ENCODE assay signal across 12 cellular contexts in the genomic region with DNA sequence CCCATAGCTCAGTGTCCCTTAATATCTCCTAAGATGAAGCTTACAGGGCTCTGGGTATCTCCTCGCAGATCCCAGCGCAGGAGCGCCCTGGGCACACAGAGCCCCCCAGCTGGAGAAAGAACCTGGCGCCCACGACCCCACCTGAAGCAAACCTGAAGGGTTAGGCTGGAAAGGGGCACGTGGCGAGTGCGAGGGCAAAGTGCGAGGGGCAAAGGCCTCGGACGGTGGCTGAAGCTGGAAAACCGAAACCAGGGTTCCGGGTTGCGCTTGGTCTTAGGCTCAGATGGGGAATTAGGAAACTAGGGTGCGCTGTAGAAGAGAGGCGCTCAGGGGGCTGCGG. TPM values are rescaled to one million over a fixed set of nuclear protein-coding genes. Genes with fewer than 3 reads are reported as not detected.
DNase-seq lines count a peak whose midpoint lies in the region; ATAC-seq, FAIRE-seq and TF ChIP-seq lines count a peak whose summit lies in the region.
"Had no signal": no experiment of that assay in that cellular context is flagged by ENCODE, and none has a peak within 500 bp of the region (broad histone marks: within the 10 kb centered on the region; RNA-seq: fewer than 3 reads in every experiment).

No MANE protein-coding gene starts in this region.

- H2AFZ ChIP-seq in H1 (ENCODE audit: low read length) = no peak overlapping the region

- no peaks in the 10 kb centered on the region for H3K79me2 ChIP-seq in H1 (ENCODE audit: control insufficient read depth in 1 of 2, insufficient read depth in 2 of 2, low read length in 2 of 2)

- POLR2A ChIA-PET in activated naive CD8-positive, alpha-beta T cell treated with anti-CD3 and anti-CD28 coated beads, Interleukin-2, amount 10 ng/mL, durations not matched to agents 7 days and 5 days (lab: Charles Lee) = no interaction called here
- POLR2A ChIA-PET in H1 (lab: Charles Lee; ENCODE audit: partially characterized antibody) = interaction anchor here (0.9 to 1.1 kb wide), 2 partner anchors 17 to 18 kb away, joined by 3 read pairs; no protein-coding TSS in a partner anchor

- DNase-seq in activated naive CD8-positive, alpha-beta T cell treated with anti-CD3 and anti-CD28 coated beads, Interleukin-2, amount 10 ng/mL, durations not matched to agents 7 days and 5 days = peak; percentile 30
- DNase-seq in activated naive CD8-positive, alpha-beta T cell treated with anti-CD3 and anti-CD28 coated beads for 36 hours = no peak
- peak in 1 of 2 experiments; percentile 76 for DNase-seq in H1 (ENCODE audit: low read depth in 1 of 2, low spot score in 2 of 2)
- no peak for DNase-seq in type B pancreatic cell (ENCODE audit: extremely low spot score, unreplicated experiment)
- no peak for DNase-seq in MV-4-11 (lab: John Stamatoyannopoulos, UW)
- no peak for DNase-seq in NCI-H2029 treated with DMSO at 0.1 percent for 48 hours (lab: John Stamatoyannopoulos, UW)
- DNase-seq: activated CD4-positive, CD25-positive, alpha-beta regulatory T cell had no signal

- H3K23ac ChIP-seq in H1 (ENCODE audit: insufficient read length) = no peak overlapping the region

- H3K4me1 ChIP-seq in H1 (replicated peaks in 1 of 4; ENCODE audit: control insufficient read depth in 3 of 4, insufficient read depth in 4 of 4, low read length in 3 of 4) = peaks cover 22 to 67% (median 48%) of the 10 kb centered on the region in 4 experiments
- peaks cover 30% of the 10 kb centered on the region for H3K4me1 ChIP-seq in muscle layer of colon (ENCODE audit: insufficient read depth, low read length)

- peak overlapping the region; percentile 71; the same call in 1 of the 2 replicates for H2BK5ac ChIP-seq in H1 (ENCODE audit: low read depth, low read length)

- no peak for TF ChIP-seq EP300 in H1 (IDR thresholded peaks at IDR 0.05; ENCODE audit: borderline replicate concordance in 1 of 2, low read depth in 2 of 2, low read length in 2 of 2)

- H3K9me3 ChIP-seq in H1 (ENCODE audit: insufficient read depth in 2 of 2, low read depth in 1 of 2, low read length in 1 of 2) (no peaks in the 10 kb centered on the region), muscle layer of colon (ENCODE audit: low read length) (no peaks in the 10 kb centered on the region)
- H3K9me3 ChIP-seq: gastroesophageal sphincter had no signal

- peaks cover 23% of the 10 kb centered on the region; the same call in 1 of the 2 replicates for H3K23me2 ChIP-seq in H1 (ENCODE audit: low read depth, low read length)

- H3K56ac ChIP-seq in H1 (replicated peaks; ENCODE audit: insufficient read length, low read depth, low read length) = no peak overlapping the region

- H3K36me3 Mint-ChIP-seq in activated naive CD8-positive, alpha-beta T cell treated with anti-CD3 and anti-CD28 coated beads, Interleukin-2, amount 10 ng/mL, durations not matched to agents 7 days and 5 days = no peaks in the 10 kb centered on the region
- H3K36me3 Mint-ChIP-seq in activated naive CD8-positive, alpha-beta T cell treated with anti-CD3 and anti-CD28 coated beads for 36 hours = peaks cover 2% of the 10 kb centered on the region
- H3K36me3 Mint-ChIP-seq in type B pancreatic cell = no peaks in the 10 kb centered on the region
- H3K36me3 Mint-ChIP-seq: activated naive CD8-positive, alpha-beta T cell had no signal

- no peak for TF ChIP-seq RAD21 in H1 (IDR thresholded peaks at IDR 0.05 in 1 of 2, conservative IDR thresholded peaks at IDR 0.05 in 1 of 2; ENCODE audit: low read depth in 2 of 2, low read length in 2 of 2)

- peaks cover 12 to 15% of the 10 kb centered on the region in 2 experiments for H4K20me1 ChIP-seq in H1 (replicated peaks in 1 of 2; ENCODE audit: control insufficient read depth in 1 of 2, insufficient read depth in 2 of 2, low read length in 2 of 2)

- H2BK15ac ChIP-seq in H1 (ENCODE audit: low read length) = no peak overlapping the region

- CTCF ChIA-PET in H1 (lab: Charles Lee; ENCODE audit: partially characterized antibody) = interaction anchor here (0.6 to 1.0 kb wide), 2 partner anchors 10 to 177 kb away, joined by 3 to 4 read pairs; no protein-coding TSS in a partner anchor

- H3K4me3 ChIP-seq in H1 (ENCODE audit: extremely low read depth in 1 of 4, insufficient read depth in 2 of 4, low read depth in 3 of 4, low read length in 4 of 4) = peak overlapping the region in 3 of 4 experiments; percentile 14 to 56 (median 15); a peak in 5 of 8 replicates
- H3K4me3 ChIP-seq in muscle layer of colon (ENCODE audit: low read depth in 1 of 2, low read length in 2 of 2) = peak overlapping the region; percentile 39 to 43

- no peaks in the 10 kb centered on the region for H3K79me1 ChIP-seq in H1 (ENCODE audit: low read depth, low read length)

- H3K4ac ChIP-seq in H1 (replicated peaks; ENCODE audit: insufficient read length, low read depth, low read length) = no peak overlapping the region

- H3K4me3 Mint-ChIP-seq in activated naive CD8-positive, alpha-beta T cell treated with anti-CD3 and anti-CD28 coated beads, Interleukin-2, amount 10 ng/mL, durations not matched to agents 7 days and 5 days = peak overlapping the region; percentile 13
- H3K4me3 Mint-ChIP-seq in activated naive CD8-positive, alpha-beta T cell treated with anti-CD3 and anti-CD28 coated beads for 36 hours = no peak overlapping the region
- H3K4me3 Mint-ChIP-seq in type B pancreatic cell = peak overlapping the region; percentile 77
- H3K4me3 Mint-ChIP-seq: activated naive CD8-positive, alpha-beta T cell had no signal

- H3K9ac ChIP-seq in H1 (replicated peaks in 1 of 4; ENCODE audit: extremely low read depth in 1 of 4, low read depth in 3 of 4, low read length in 3 of 4) = no peak overlapping the region
- no peak overlapping the region for H3K9ac ChIP-seq in muscle layer of colon (ENCODE audit: low read length)

- H2BK120ac ChIP-seq in H1 (replicated peaks; ENCODE audit: low read depth, low read length) = no peak overlapping the region

- no peak overlapping the region for H4K5ac ChIP-seq in H1 (ENCODE audit: insufficient read length, low read depth, low read length)

- 1% methylated on average over 17 of the region's 17 CpGs; no CpG with 5 or more reads in 1 of the 2 experiments for whole genome bisulfite sequencing in H1 (ENCODE audit: extremely low coverage in 1 of 2, insufficient coverage in 1 of 2, insufficient read length in 1 of 2, insufficient replicate concordance in 2 of 2, low coverage in 1 of 2, low lambda C conversion rate in 2 of 2, missing lambda C conversion rate in 1 of 2), 2 experiments

- H2BK20ac ChIP-seq in H1 (ENCODE audit: low read length) = no peak overlapping the region

- H3K9me3 Mint-ChIP-seq in activated naive CD8-positive, alpha-beta T cell treated with anti-CD3 and anti-CD28 coated beads, Interleukin-2, amount 10 ng/mL, durations not matched to agents 7 days and 5 days = peaks cover 2% of the 10 kb centered on the region
- H3K9me3 Mint-ChIP-seq in activated naive CD8-positive, alpha-beta T cell treated with anti-CD3 and anti-CD28 coated beads for 36 hours = no peaks in the 10 kb centered on the region
- H3K9me3 Mint-ChIP-seq in type B pancreatic cell = no peaks in the 10 kb centered on the region

- no peak for TF ChIP-seq POLR2A in H1 (IDR thresholded peaks at IDR 0.05; ENCODE audit: control extremely low read depth in 1 of 2, low read depth in 2 of 2, low read length in 2 of 2)

- H3K27ac Mint-ChIP-seq in activated naive CD8-positive, alpha-beta T cell treated with anti-CD3 and anti-CD28 coated beads, Interleukin-2, amount 10 ng/mL, durations not matched to agents 7 days and 5 days = no peak overlapping the region
- no peak overlapping the region for H3K27ac Mint-ChIP-seq in activated naive CD8-positive, alpha-beta T cell treated with anti-CD3 and anti-CD28 coated beads for 36 hours
- no peak overlapping the region for H3K27ac Mint-ChIP-seq in type B pancreatic cell
- H3K27ac Mint-ChIP-seq: activated naive CD8-positive, alpha-beta T cell had no signal

- no peak overlapping the region for H3K27ac ChIP-seq in H1 (ENCODE audit: low read depth, low read length)
- no peak overlapping the region for H3K27ac ChIP-seq in muscle layer of colon (ENCODE audit: low read depth, low read length)
- H3K27ac ChIP-seq: gastroesophageal sphincter had no signal

- peak overlapping the region; percentile 33 for H4K91ac ChIP-seq in H1 (replicated peaks; ENCODE audit: insufficient read length, low read length)

- H3K36me3 ChIP-seq in H1 (ENCODE audit: control insufficient read depth in 2 of 4, insufficient read depth in 4 of 4, low read length in 3 of 4) (peaks cover 0 to 2% (median 0%) of the 10 kb centered on the region in 4 experiments; a peak in 1 of 8 replicates), muscle layer of colon (ENCODE audit: insufficient read depth, low read length) (no peaks in the 10 kb centered on the region)
- H3K36me3 ChIP-seq: gastroesophageal sphincter had no signal

- H2AK5ac ChIP-seq in H1 (ENCODE audit: low read depth, low read length) = peak overlapping the region; percentile 76; the same call in 1 of the 2 replicates

- H3K18ac ChIP-seq in H1 (ENCODE audit: extremely low read depth, low read length) = no peak overlapping the region

- peak overlapping the region; percentile 62; the same call in 1 of the 2 replicates for H4K8ac ChIP-seq in H1 (ENCODE audit: extremely low read depth, insufficient read depth, low read length)

- peaks cover 9% of the 10 kb centered on the region for H3K4me1 Mint-ChIP-seq in activated naive CD8-positive, alpha-beta T cell treated with anti-CD3 and anti-CD28 coated beads, Interleukin-2, amount 10 ng/mL, durations not matched to agents 7 days and 5 days
- peaks cover 23% of the 10 kb centered on the region for H3K4me1 Mint-ChIP-seq in activated naive CD8-positive, alpha-beta T cell treated with anti-CD3 and anti-CD28 coated beads for 36 hours
- H3K4me1 Mint-ChIP-seq in type B pancreatic cell (ENCODE audit: unreplicated experiment) = peaks cover 10% of the 10 kb centered on the region

- H3K14ac ChIP-seq in H1 (ENCODE audit: insufficient read length) = no peak overlapping the region

- no peak for TF ChIP-seq CTCF in H1 (IDR thresholded peaks at IDR 0.05; ENCODE audit: control extremely low read depth in 1 of 3, insufficient read depth in 1 of 3, low read depth in 1 of 3, low read length in 3 of 3)
- TF ChIP-seq CTCF in type B pancreatic cell (conservative IDR thresholded peaks at IDR 0.05) = no peak

- FAIRE-seq in H1 (lab: Jason Lieb, UNC) = no peak

- H2BK12ac ChIP-seq in H1 (ENCODE audit: low read depth, low read length) = peak overlapping the region; percentile 99

- H3K4me2 ChIP-seq in H1 (ENCODE audit: insufficient read depth in 1 of 2, low read depth in 2 of 2, low read length in 2 of 2) = peak overlapping the region; percentile 67 to 82

- H3K27me3 Mint-ChIP-seq in activated naive CD8-positive, alpha-beta T cell treated with anti-CD3 and anti-CD28 coated beads, Interleukin-2, amount 10 ng/mL, durations not matched to agents 7 days and 5 days = peaks cover 94% of the 10 kb centered on the region
- peaks cover 97% of the 10 kb centered on the region for H3K27me3 Mint-ChIP-seq in activated naive CD8-positive, alpha-beta T cell treated with anti-CD3 and anti-CD28 coated beads for 36 hours
- peaks cover 98% of the 10 kb centered on the region for H3K27me3 Mint-ChIP-seq in type B pancreatic cell

- ATAC-seq in activated naive CD8-positive, alpha-beta T cell treated with anti-CD3 and anti-CD28 coated beads, Interleukin-2, amount 10 ng/mL, durations not matched to agents 7 days and 5 days (ENCODE audit: low read depth) = no peak
- no peak for ATAC-seq in GM21360 (IDR thresholded peaks at IDR 0.05; ENCODE audit: unreplicated experiment)
- ATAC-seq: gastroesophageal sphincter had no signal

- H3K27me3 ChIP-seq in H1 (replicated peaks in 1 of 4; ENCODE audit: control insufficient read depth in 3 of 4, extremely low read depth in 1 of 4, insufficient read depth in 3 of 4, low read length in 3 of 4) = peaks cover 80 to 100% (median 95%) of the 10 kb centered on the region in 4 experiments
- H3K27me3 ChIP-seq in muscle layer of colon (ENCODE audit: control insufficient read depth in 1 of 2, insufficient read depth in 2 of 2, low read length in 2 of 2) = peaks cover 66 to 96% of the 10 kb centered on the region in 2 donors

RNA-seq across cellular contexts. Expression of gene SOX14, which starts 3.9 kb away (rescaled TPM):
- not detected for total RNA-seq in activated naive CD8-positive, alpha-beta T cell treated with anti-CD3 and anti-CD28 coated beads, Interleukin-2, amount 10 ng/mL, durations not matched to agents 7 days and 5 days
- total RNA-seq in activated naive CD8-positive, alpha-beta T cell treated with anti-CD3 and anti-CD28 coated beads for 36 hours = not detected
- total RNA-seq in H1 (2021; fragmentation: NEBNext Ultra II Directional; extraction: Animal tissue kit (Norgen Biotek cat#: 25700)) = 0.21 and 0.50 TPM in 2 replicates
- polyA plus RNA-seq in H1 (2011; rRNA removed) = 0.03 TPM in 1 of 2 replicates, not detected in the other
- polyA plus RNA-seq in H1 (2011; cell fraction: cytosol; rRNA removed) = not detected
- polyA plus RNA-seq in H1 (2011; cell fraction: nucleus; rRNA removed) = 0.09 TPM
- polyA plus RNA-seq in H1 (2012, experiment 1 of 2) = 0.08 TPM in 1 of 4 replicates, not detected in the others
- not detected for polyA plus RNA-seq in H1 (2012, experiment 2 of 2)
- polyA plus RNA-seq in H1 (2013, experiment 1 of 2) = 0.97 TPM
- 0.79 TPM for polyA plus RNA-seq in H1 (2013, experiment 2 of 2)
- not detected in 2 replicates for polyA minus RNA-seq in H1 (2011; rRNA and poly(A)+ RNA removed)
- polyA minus RNA-seq in H1 (2011; cell fraction: cytosol; rRNA and poly(A)+ RNA removed) = not detected
- polyA minus RNA-seq in H1 (2011; cell fraction: nucleus; rRNA and poly(A)+ RNA removed) = 0.60 TPM
- total RNA-seq in type B pancreatic cell (ENCODE audit: low replicate concordance) = 0.29 and 0.62 TPM in 2 replicates
- total RNA-seq: gastroesophageal sphincter, omental fat pad had no signal
